ENCODE assay signal across 10 cellular contexts in genomic region chr2:74845991-74846390, GRCh38. TPM values are rescaled to one million over a fixed set of nuclear protein-coding genes. Genes with fewer than 3 reads are reported as not detected.
DNase-seq lines count a peak whose midpoint lies in the region; ATAC-seq lines count a peak whose summit lies in the region.
"Had no signal": no experiment of that assay in that cellular context is flagged by ENCODE, and none has a peak within 500 bp of the region (broad histone marks: within the 10 kb centered on the region; RNA-seq: fewer than 3 reads in every experiment).

No MANE protein-coding gene starts in this region.

- ATAC-seq in HG03439 (IDR thresholded peaks at IDR 0.05; ENCODE audit: unreplicated experiment), result no peak

- H3K9me3 Mint-ChIP-seq in T-helper 2 cell treated with Interferon-gamma antibody and Interleukin-4, amounts not matched to agents 5 μg/mL and 100 μg/mL, for 36 hours, result no peaks in the 10 kb centered on the region

- H3K27ac ChIP-seq in epithelial cell of prostate, result peak overlapping the region; percentile 99
- H3K27ac ChIP-seq in skin epidermis, result peak overlapping the region in 20 of 21 experiments; percentile 55 to 87 (median 76)

- H3K27ac Mint-ChIP-seq in T-helper 2 cell treated with Interferon-gamma antibody and Interleukin-4, amounts not matched to agents 5 μg/mL and 100 μg/mL, for 36 hours, result peak overlapping the region; percentile 71

- H3K27me3 Mint-ChIP-seq in T-helper 2 cell treated with Interferon-gamma antibody and Interleukin-4, amounts not matched to agents 5 μg/mL and 100 μg/mL, for 36 hours (ENCODE audit: low read depth), result no peaks in the 10 kb centered on the region

- peak overlapping the region; percentile 53 for H3K4me3 Mint-ChIP-seq in T-helper 2 cell treated with Interferon-gamma antibody and Interleukin-4, amounts not matched to agents 5 μg/mL and 100 μg/mL, for 36 hours

- peaks cover 15% of the 10 kb centered on the region for H3K36me3 Mint-ChIP-seq in T-helper 2 cell treated with Interferon-gamma antibody and Interleukin-4, amounts not matched to agents 5 μg/mL and 100 μg/mL, for 36 hours (ENCODE audit: low read depth)

- no peak overlapping the region for H3K4me3 ChIP-seq in skin epidermis

- H3K4me1 Mint-ChIP-seq in T-helper 2 cell treated with Interferon-gamma antibody and Interleukin-4, amounts not matched to agents 5 μg/mL and 100 μg/mL, for 36 hours (ENCODE audit: low read depth), result peaks cover 75% of the 10 kb centered on the region

- no peak for DNase-seq in T-helper 2 cell treated with Interferon-gamma antibody and Interleukin-4, amounts not matched to agents 5 μg/mL and 100 μg/mL, for 36 hours (ENCODE audit: low spot score)
- no peak for DNase-seq in T-helper 2 cell
- peak; percentile 49 for DNase-seq in M059J (ENCODE audit: low read depth)
- DNase-seq in epithelial cell of prostate (ENCODE audit: low read depth, low spot score), result no peak
- no peak for DNase-seq in DMS153 (lab: John Stamatoyannopoulos, UW)
- DNase-seq in GOT3 (lab: John Stamatoyannopoulos, UW), result no peak
- DNase-seq: activated CD8-positive, alpha-beta memory T cell treated with anti-CD3 and anti-CD28 coated beads, Interleukin-2, amount 50 U/mL, for 4 hours; NCI-H187 had no signal

RNA-seq across cellular contexts. Expression of gene HK2, which starts 12.1 kb away (rescaled TPM):
- 14.2 and 23.1 TPM in 2 replicates for total RNA-seq in M059J (2014; rRNA removed; shearing (Covaris generic))
